Comparison of ENCODE assay signal across 15 cellular contexts in the genomic region with DNA sequence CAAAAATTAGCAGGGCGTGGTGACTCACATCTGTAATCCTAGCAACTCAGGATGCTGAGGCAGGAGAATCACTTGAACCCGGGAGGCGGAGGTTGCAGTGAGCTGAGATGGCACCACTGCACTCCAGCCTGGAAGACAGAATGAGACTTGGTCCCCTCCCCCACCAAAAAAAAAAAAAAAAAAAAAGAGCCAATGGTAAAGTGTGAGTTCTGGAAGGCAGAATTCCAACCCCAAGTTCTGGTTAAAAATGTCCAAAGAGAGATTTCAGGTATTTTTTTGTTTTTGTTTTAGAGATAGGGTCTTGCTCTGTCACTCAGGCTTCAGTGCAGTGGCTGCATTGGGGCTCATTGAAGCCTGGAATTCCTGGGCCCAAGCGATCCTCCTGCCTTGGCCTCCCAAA. TPM values are rescaled to one million over a fixed set of nuclear protein-coding genes. Genes with fewer than 3 reads are reported as not detected.
DNase-seq lines count a peak whose midpoint lies in the region; ATAC-seq and TF ChIP-seq lines count a peak whose summit lies in the region.
"Had no signal": no experiment of that assay in that cellular context is flagged by ENCODE, and none has a peak within 500 bp of the region (broad histone marks: within the 10 kb centered on the region; RNA-seq: fewer than 3 reads in every experiment).

No MANE protein-coding gene starts in this region.

- TF ChIP-seq EP300 in stomach (IDR thresholded peaks at IDR 0.05) = no peak

- peaks cover 60% of the 10 kb centered on the region for H3K4me1 Mint-ChIP-seq in activated naive CD4-positive, alpha-beta T cell treated with anti-CD3 and anti-CD28 coated beads for 36 hours (ENCODE audit: low read depth)
- H3K4me1 Mint-ChIP-seq in T-cell = peaks cover 64 to 67% (median 67%) of the 10 kb centered on the region in 3 donors

- H3K9me3 ChIP-seq in stomach = no peaks in the 10 kb centered on the region
- H3K9me3 ChIP-seq: left lung, SJCRH30 had no signal

- H3K4me3 Mint-ChIP-seq in activated naive CD4-positive, alpha-beta T cell treated with anti-CD3 and anti-CD28 coated beads for 36 hours = peak overlapping the region; percentile 15
- H3K4me3 Mint-ChIP-seq in T-cell = peak overlapping the region; percentile 9 to 91 (median 88)

- ATAC-seq in T-cell (replicated peaks in 1 of 4) = no peak
- no peak for ATAC-seq in HG03354 (IDR thresholded peaks at IDR 0.05; ENCODE audit: poor library complexity, severe bottlenecking, unreplicated experiment)
- no peak for ATAC-seq in HG03571 (IDR thresholded peaks at IDR 0.05; ENCODE audit: unreplicated experiment)
- ATAC-seq: left lung had no signal

- H3K27me3 ChIP-seq in stomach = no peaks in the 10 kb centered on the region
- H3K27me3 ChIP-seq: left lung, SJCRH30 had no signal

- H3K4me1 ChIP-seq in stomach = peaks cover 37 to 80% (median 64%) of the 10 kb centered on the region in 4 donors
- H3K4me1 ChIP-seq: SJCRH30 had no signal

- H3K27ac ChIP-seq in epithelial cell of prostate = peak overlapping the region; percentile 81
- peak overlapping the region in 3 of 5 donors; percentile 88 to 99 (median 95) for H3K27ac ChIP-seq in stomach
- H3K27ac ChIP-seq: SJCRH30 had no signal

- no peak for TF ChIP-seq POLR2A in stomach (IDR thresholded peaks at IDR 0.05)

- no peak for DNase-seq in activated naive CD4-positive, alpha-beta T cell treated with anti-CD3 and anti-CD28 coated beads for 36 hours
- no peak for DNase-seq in activated naive CD4-positive, alpha-beta T cell treated with anti-CD3 and anti-CD28 coated beads, Interleukin-2, amount 50 U/mL, for 16 hours
- DNase-seq in T-cell (no peak), epithelial cell of prostate (ENCODE audit: low read depth, low spot score) (no peak), stomach (no peak)
- no peak for DNase-seq in stimulated activated CD4-positive, alpha-beta T cell treated with anti-CD3 and anti-CD28 coated beads, Interleukin-4, amount 100 ng/mL, for 24 hours
- DNase-seq: activated CD4-positive, CD25-positive, alpha-beta regulatory T cell treated with anti-CD3 and anti-CD28 coated beads, Interleukin-2, amount 50 U/mL, for 72 hours; amniotic stem cell; NCI-H1048; NCI-H510A; SJCRH30; stimulated activated CD4-positive, alpha-beta T cell treated with anti-CD3 and anti-CD28 coated beads, Interleukin-12 subunit alpha, Interleukin-12 subunit beta, amount 100 ng/mL, for 4 hours had no signal

- WGBS in stomach, 5 donors = 93 to 100% (median 96%) methylated on average over 4 of the region's 4 CpGs

- no peak overlapping the region for H3K4me3 ChIP-seq in stomach
- H3K4me3 ChIP-seq: SJCRH30 had no signal

- H3K27ac Mint-ChIP-seq in activated naive CD4-positive, alpha-beta T cell treated with anti-CD3 and anti-CD28 coated beads for 36 hours = peak overlapping the region; percentile 96
- H3K27ac Mint-ChIP-seq in T-cell = peak overlapping the region; percentile 70 to 98

- intact Hi-C loops in activated naive CD4-positive, alpha-beta T cell treated with anti-CD3 and anti-CD28 coated beads for 36 hours (cut with micrococcal nuclease) = loop anchor here (5.0 kb wide), 1 partner anchor 340 kb away; a partner anchor contains a TSS
- intact Hi-C loops in stomach (cut with DNase I; ENCODE audit: low total_unique reads) = no loop called here

- no peaks in the 10 kb centered on the region for H3K27me3 Mint-ChIP-seq in activated naive CD4-positive, alpha-beta T cell treated with anti-CD3 and anti-CD28 coated beads for 36 hours (ENCODE audit: low read depth)
- no peaks in the 10 kb centered on the region for H3K27me3 Mint-ChIP-seq in T-cell

- TF ChIP-seq CTCF in stomach (IDR thresholded peaks at IDR 0.05) = no peak

- CTCF ChIA-PET in activated naive CD4-positive, alpha-beta T cell treated with anti-CD3 and anti-CD28 coated beads for 36 hours (lab: Charles Lee) = no interaction called here
- CTCF ChIA-PET in T-cell (lab: Charles Lee) = no interaction called here

- POLR2A ChIA-PET in T-cell (lab: Charles Lee) = interaction anchor here in 1 of 2 donors (0.7 kb wide), 1 partner anchor 25 kb away, joined by 3 read pairs; no protein-coding TSS in a partner anchor

- H3K36me3 ChIP-seq in stomach = peaks cover 10 to 17% (median 14%) of the 10 kb centered on the region in 4 donors

- no peaks in the 10 kb centered on the region for H3K9me3 Mint-ChIP-seq in activated naive CD4-positive, alpha-beta T cell treated with anti-CD3 and anti-CD28 coated beads for 36 hours
- H3K9me3 Mint-ChIP-seq in T-cell = no peaks in the 10 kb centered on the region

- peaks cover 24% of the 10 kb centered on the region for H3K36me3 Mint-ChIP-seq in activated naive CD4-positive, alpha-beta T cell treated with anti-CD3 and anti-CD28 coated beads for 36 hours (ENCODE audit: low read depth)
- H3K36me3 Mint-ChIP-seq in T-cell = peaks cover 13% of the 10 kb centered on the region

RNA-seq across cellular contexts. Expression of a gene that starts 1.6 kb away (rescaled TPM):
- 100 to 1,000 TPM; 669 to 771 TPM for total RNA-seq in activated naive CD4-positive, alpha-beta T cell treated with anti-CD3 and anti-CD28 coated beads for 36 hours
- total RNA-seq in T-cell (100 to 1,000 TPM; 239 to 279 (median 252) TPM), stomach (100 to 1,000 TPM in 3 of 5 donors, 10 to 100 TPM in 2; 49.0 to 489 (median 123) TPM)
- polyA plus RNA-seq in stomach = 100 to 1,000 TPM; 109 to 150 (median 111) TPM

RNA-seq across cellular contexts. Expression of a gene that starts 14.8 kb away (rescaled TPM):
- 1 to 10 TPM; 6.3 to 7.3 TPM for total RNA-seq in activated naive CD4-positive, alpha-beta T cell treated with anti-CD3 and anti-CD28 coated beads for 36 hours
- total RNA-seq in T-cell (1 to 10 TPM; 2.1 to 4.3 (median 3.7) TPM), stomach (10 to 100 TPM in 3 of 5 donors, 1 to 10 TPM in 2; 5.0 to 23.2 (median 13.3) TPM)
- 1 to 10 TPM; 5.3 to 8.0 (median 7.7) TPM for polyA plus RNA-seq in stomach

RNA-seq across cellular contexts. Expression of a gene that starts 30.8 kb away (rescaled TPM):
- total RNA-seq in activated naive CD4-positive, alpha-beta T cell treated with anti-CD3 and anti-CD28 coated beads for 36 hours = 10 to 100 TPM; 32.4 to 32.8 TPM
- total RNA-seq in T-cell (10 to 100 TPM in 2 of 5 donors, 1 to 10 TPM in 3; 4.1 to 10.5 (median 8.0) TPM), stomach (100 to 1,000 TPM in 2 of 5 donors, 10 to 100 TPM in 2, 1 to 10 TPM in 1; 2.9 to 125 (median 33.9) TPM)
- polyA plus RNA-seq in stomach = 10 to 100 TPM; 46.3 to 67.5 (median 60.2) TPM

RNA-seq across cellular contexts. Expression of a gene that starts 36.5 kb away (rescaled TPM):
- total RNA-seq in activated naive CD4-positive, alpha-beta T cell treated with anti-CD3 and anti-CD28 coated beads for 36 hours = 10 to 100 TPM; 50.9 to 53.1 TPM
- total RNA-seq in T-cell (10 to 100 TPM; 22.6 to 32.9 (median 31.4) TPM), stomach (100 to 1,000 TPM in 1 of 5 donors, 10 to 100 TPM in 2, 1 to 10 TPM in 2; 3.5 to 116 (median 20.0) TPM)
- 10 to 100 TPM; 57.1 to 90.5 (median 60.5) TPM for polyA plus RNA-seq in stomach
